1 cellular context compared by ENCODE assay signal in genomic region chr16:67191995-67192681, GRCh38.
TF ChIP-seq lines count a peak whose summit lies in the region.

E2F4 (plus strand) TSS chr16:67192155; CDS start chr16:67192228, 73 bp downstream.

TF ChIP-seq in HepG2, 621 proteins besides CTCF, POLR2A, EP300 and RAD21 (continued from another document and continues in another):
- TF ChIP-seq, protein P1, sequence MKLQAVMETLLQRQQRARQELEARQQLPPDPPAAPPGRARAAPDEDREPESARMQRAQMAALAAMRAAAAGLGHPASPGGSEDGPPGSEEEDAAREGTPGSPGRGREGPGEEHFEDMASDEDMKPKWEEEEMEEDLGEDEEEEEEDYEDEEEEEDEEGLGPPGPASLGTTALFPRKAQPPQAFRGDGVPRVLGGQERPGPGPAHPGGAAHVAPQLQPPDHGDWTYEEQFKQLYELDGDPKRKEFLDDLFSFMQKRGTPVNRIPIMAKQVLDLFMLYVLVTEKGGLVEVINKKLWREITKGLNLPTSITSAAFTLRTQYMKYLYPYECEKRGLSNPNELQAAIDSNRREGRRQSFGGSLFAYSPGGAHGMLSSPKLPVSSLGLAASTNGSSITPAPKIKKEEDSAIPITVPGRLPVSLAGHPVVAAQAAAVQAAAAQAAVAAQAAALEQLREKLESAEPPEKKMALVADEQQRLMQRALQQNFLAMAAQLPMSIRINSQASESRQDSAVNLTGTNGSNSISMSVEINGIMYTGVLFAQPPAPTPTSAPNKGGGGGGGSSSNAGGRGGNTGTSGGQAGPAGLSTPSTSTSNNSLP (IDR thresholded peaks at IDR 0.05; ENCODE audit: low read depth, low read length): no peak
- TF ChIP-seq NFE2L1 (CRISPR knock-in tag; IDR thresholded peaks at IDR 0.05; ENCODE audit: borderline replicate concordance): no peak
- TF ChIP-seq IRF9 (CRISPR knock-in tag; IDR thresholded peaks at IDR 0.05; ENCODE audit: borderline replicate concordance): peak; percentile 88
- no peak for TF ChIP-seq IRF1 (CRISPR knock-in tag; IDR thresholded peaks at IDR 0.05; ENCODE audit: low read depth)
- no peak for TF ChIP-seq TOE1 (CRISPR knock-in tag; IDR thresholded peaks at IDR 0.05)
- no peak for TF ChIP-seq ZNF234 (CRISPR knock-in tag; conservative IDR thresholded peaks at IDR 0.05)
- no peak for TF ChIP-seq SRSF4 (IDR thresholded peaks at IDR 0.05; ENCODE audit: low read depth, low read length, poor library complexity, severe bottlenecking)
- TF ChIP-seq ZBTB25 (CRISPR knock-in tag; IDR thresholded peaks at IDR 0.05): peak; percentile 79; the same call in 1 of the 2 replicates
- no peak for TF ChIP-seq ZNF101 (CRISPR knock-in tag; IDR thresholded peaks at IDR 0.05; ENCODE audit: borderline replicate concordance, low read depth)
- no peak for TF ChIP-seq ZNF616 (CRISPR knock-in tag; IDR thresholded peaks at IDR 0.05; ENCODE audit: low read depth)
- TF ChIP-seq CREBL2 (CRISPR knock-in tag; IDR thresholded peaks at IDR 0.05; ENCODE audit: borderline replicate concordance): peak; percentile 64; the same call in 1 of the 2 replicates
- no peak for TF ChIP-seq SMAD1 (CRISPR knock-in tag; IDR thresholded peaks at IDR 0.05; ENCODE audit: borderline replicate concordance, low read depth)
- TF ChIP-seq RNF2 (conservative IDR thresholded peaks at IDR 0.05; ENCODE audit: low read depth): peak; percentile 86
- 0 out of 2 replicates have a peak, but pooled peaks have one; percentile 39 for TF ChIP-seq ZNF549 (CRISPR knock-in tag; IDR thresholded peaks at IDR 0.05)
- no peak for TF ChIP-seq ZNF10 (CRISPR knock-in tag; IDR thresholded peaks at IDR 0.05; ENCODE audit: borderline replicate concordance, low read depth)
- no peak for TF ChIP-seq TCF12 (IDR thresholded peaks at IDR 0.05)
- peak; percentile 72; the same call in 1 of the 2 replicates for TF ChIP-seq TCF12 (CRISPR knock-in tag; IDR thresholded peaks at IDR 0.05)
- no peak for TF ChIP-seq KLF11 (CRISPR knock-in tag; IDR thresholded peaks at IDR 0.05)
- no peak for TF ChIP-seq ZNF326 (CRISPR knock-in tag; IDR thresholded peaks at IDR 0.05; ENCODE audit: borderline replicate concordance)
- no peak for TF ChIP-seq ZNF282 (IDR thresholded peaks at IDR 0.05; ENCODE audit: partially characterized antibody)
- peak; percentile 92; the same call in 1 of the 2 replicates for TF ChIP-seq KDM5B (CRISPR knock-in tag; IDR thresholded peaks at IDR 0.05; ENCODE audit: borderline replicate concordance)
- TF ChIP-seq ZNF276 (CRISPR knock-in tag; IDR thresholded peaks at IDR 0.05; ENCODE audit: low read depth): no peak
- TF ChIP-seq BRD4 (CRISPR knock-in tag; IDR thresholded peaks at IDR 0.05): peak; percentile 93
- TF ChIP-seq HOXA3 (CRISPR knock-in tag; IDR thresholded peaks at IDR 0.05): peak; percentile 96
- peak; percentile 98 for TF ChIP-seq KAT8 (CRISPR knock-in tag; IDR thresholded peaks at IDR 0.05)
- TF ChIP-seq ZNF34 (CRISPR knock-in tag; IDR thresholded peaks at IDR 0.05; ENCODE audit: borderline replicate concordance): no peak; the same call in 1 of the 2 replicates
- no peak for TF ChIP-seq ZNF337 (CRISPR knock-in tag; IDR thresholded peaks at IDR 0.05; ENCODE audit: borderline replicate concordance, low read depth)
- no peak for TF ChIP-seq CEBPZ (IDR thresholded peaks at IDR 0.05; ENCODE audit: low read length)
- TF ChIP-seq SOX13 (IDR thresholded peaks at IDR 0.05): no peak
- peak in 1 of 2 experiments; percentile 56; a peak in 2 of 4 replicates for TF ChIP-seq SOX13 (CRISPR knock-in tag; conservative IDR thresholded peaks at IDR 0.05 in 1 of 2, IDR thresholded peaks at IDR 0.05 in 1 of 2)
- TF ChIP-seq ZNF205 (CRISPR knock-in tag; IDR thresholded peaks at IDR 0.05): no peak
- TF ChIP-seq, protein P2, sequence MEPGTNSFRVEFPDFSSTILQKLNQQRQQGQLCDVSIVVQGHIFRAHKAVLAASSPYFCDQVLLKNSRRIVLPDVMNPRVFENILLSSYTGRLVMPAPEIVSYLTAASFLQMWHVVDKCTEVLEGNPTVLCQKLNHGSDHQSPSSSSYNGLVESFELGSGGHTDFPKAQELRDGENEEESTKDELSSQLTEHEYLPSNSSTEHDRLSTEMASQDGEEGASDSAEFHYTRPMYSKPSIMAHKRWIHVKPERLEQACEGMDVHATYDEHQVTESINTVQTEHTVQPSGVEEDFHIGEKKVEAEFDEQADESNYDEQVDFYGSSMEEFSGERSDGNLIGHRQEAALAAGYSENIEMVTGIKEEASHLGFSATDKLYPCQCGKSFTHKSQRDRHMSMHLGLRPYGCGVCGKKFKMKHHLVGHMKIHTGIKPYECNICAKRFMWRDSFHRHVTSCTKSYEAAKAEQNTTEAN (CRISPR knock-in tag; conservative IDR thresholded peaks at IDR 0.05): peak; percentile 87; the same call in 1 of the 2 replicates
- TF ChIP-seq SRSF9 (IDR thresholded peaks at IDR 0.05; ENCODE audit: borderline replicate concordance, insufficient read depth, low read depth, low read length, poor library complexity, severe bottlenecking): no peak
- no peak for TF ChIP-seq ZNF33A (CRISPR knock-in tag; IDR thresholded peaks at IDR 0.05; ENCODE audit: borderline replicate concordance)
- peak; percentile 85; the same call in 1 of the 2 replicates for TF ChIP-seq DNMT1 (CRISPR knock-in tag; IDR thresholded peaks at IDR 0.05)
- TF ChIP-seq FOXM1 (CRISPR knock-in tag; IDR thresholded peaks at IDR 0.05): no peak
- peak; percentile 98 for TF ChIP-seq XRCC5 (optimal IDR thresholded peaks at IDR 0.05; ENCODE audit: low read length)
- no peak for TF ChIP-seq SETDB1 (CRISPR knock-in tag; IDR thresholded peaks at IDR 0.05; ENCODE audit: borderline replicate concordance)
- TF ChIP-seq ZMYM2 (CRISPR knock-in tag; IDR thresholded peaks at IDR 0.05): no peak
- TF ChIP-seq, protein P3, sequence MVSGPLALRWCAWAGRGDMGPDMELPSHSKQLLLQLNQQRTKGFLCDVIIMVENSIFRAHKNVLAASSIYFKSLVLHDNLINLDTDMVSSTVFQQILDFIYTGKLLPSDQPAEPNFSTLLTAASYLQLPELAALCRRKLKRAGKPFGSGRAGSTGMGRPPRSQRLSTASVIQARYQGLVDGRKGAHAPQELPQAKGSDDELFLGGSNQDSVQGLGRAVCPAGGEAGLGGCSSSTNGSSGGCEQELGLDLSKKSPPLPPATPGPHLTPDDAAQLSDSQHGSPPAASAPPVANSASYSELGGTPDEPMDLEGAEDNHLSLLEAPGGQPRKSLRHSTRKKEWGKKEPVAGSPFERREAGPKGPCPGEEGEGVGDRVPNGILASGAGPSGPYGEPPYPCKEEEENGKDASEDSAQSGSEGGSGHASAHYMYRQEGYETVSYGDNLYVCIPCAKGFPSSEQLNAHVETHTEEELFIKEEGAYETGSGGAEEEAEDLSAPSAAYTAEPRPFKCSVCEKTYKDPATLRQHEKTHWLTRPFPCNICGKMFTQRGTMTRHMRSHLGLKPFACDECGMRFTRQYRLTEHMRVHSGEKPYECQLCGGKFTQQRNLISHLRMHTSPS (CRISPR knock-in tag; IDR thresholded peaks at IDR 0.05; ENCODE audit: low read depth): peak; percentile 21; the same call in 1 of the 2 replicates
- no peak for TF ChIP-seq FOXA1 (IDR thresholded peaks at IDR 0.05)
- no peak for TF ChIP-seq FOXA1 (CRISPR knock-in tag; IDR thresholded peaks at IDR 0.05)
- no peak for TF ChIP-seq HOXA7 (CRISPR knock-in tag; IDR thresholded peaks at IDR 0.05)
- TF ChIP-seq, protein P4, sequence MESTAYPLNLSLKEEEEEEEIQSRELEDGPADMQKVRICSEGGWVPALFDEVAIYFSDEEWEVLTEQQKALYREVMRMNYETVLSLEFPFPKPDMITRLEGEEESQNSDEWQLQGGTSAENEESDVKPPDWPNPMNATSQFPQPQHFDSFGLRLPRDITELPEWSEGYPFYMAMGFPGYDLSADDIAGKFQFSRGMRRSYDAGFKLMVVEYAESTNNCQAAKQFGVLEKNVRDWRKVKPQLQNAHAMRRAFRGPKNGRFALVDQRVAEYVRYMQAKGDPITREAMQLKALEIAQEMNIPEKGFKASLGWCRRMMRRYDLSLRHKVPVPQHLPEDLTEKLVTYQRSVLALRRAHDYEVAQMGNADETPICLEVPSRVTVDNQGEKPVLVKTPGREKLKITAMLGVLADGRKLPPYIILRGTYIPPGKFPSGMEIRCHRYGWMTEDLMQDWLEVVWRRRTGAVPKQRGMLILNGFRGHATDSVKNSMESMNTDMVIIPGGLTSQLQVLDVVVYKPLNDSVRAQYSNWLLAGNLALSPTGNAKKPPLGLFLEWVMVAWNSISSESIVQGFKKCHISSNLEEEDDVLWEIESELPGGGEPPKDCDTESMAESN (CRISPR knock-in tag; conservative IDR thresholded peaks at IDR 0.05): peak; percentile 88
- TF ChIP-seq ARNTL (CRISPR knock-in tag; IDR thresholded peaks at IDR 0.05): no peak
- peak; percentile 95; the same call in 1 of the 2 replicates for TF ChIP-seq CHCHD3 (CRISPR knock-in tag; IDR thresholded peaks at IDR 0.05)
- TF ChIP-seq ARHGAP35 (CRISPR knock-in tag; IDR thresholded peaks at IDR 0.05; ENCODE audit: borderline replicate concordance): no peak; the same call in 1 of the 2 replicates
- no peak for TF ChIP-seq TBX3 (IDR thresholded peaks at IDR 0.05; ENCODE audit: borderline replicate concordance)
- TF ChIP-seq ZNF777 (CRISPR knock-in tag; IDR thresholded peaks at IDR 0.05): no peak; the same call in 1 of the 2 replicates
- TF ChIP-seq ZNF7 (CRISPR knock-in tag; IDR thresholded peaks at IDR 0.05): no peak
- TF ChIP-seq ZBTB14 (CRISPR knock-in tag; IDR thresholded peaks at IDR 0.05): peak; percentile 66
- peak; percentile 84 for TF ChIP-seq ZNF547 (CRISPR knock-in tag; IDR thresholded peaks at IDR 0.05)
- TF ChIP-seq FIP1L1 (IDR thresholded peaks at IDR 0.05; ENCODE audit: borderline replicate concordance, insufficient read depth, low read depth, low read length): no peak
- peak; percentile 57; the same call in 1 of the 2 replicates for TF ChIP-seq BORCS8-MEF2B (CRISPR knock-in tag; IDR thresholded peaks at IDR 0.05)
